In the genomic region with DNA sequence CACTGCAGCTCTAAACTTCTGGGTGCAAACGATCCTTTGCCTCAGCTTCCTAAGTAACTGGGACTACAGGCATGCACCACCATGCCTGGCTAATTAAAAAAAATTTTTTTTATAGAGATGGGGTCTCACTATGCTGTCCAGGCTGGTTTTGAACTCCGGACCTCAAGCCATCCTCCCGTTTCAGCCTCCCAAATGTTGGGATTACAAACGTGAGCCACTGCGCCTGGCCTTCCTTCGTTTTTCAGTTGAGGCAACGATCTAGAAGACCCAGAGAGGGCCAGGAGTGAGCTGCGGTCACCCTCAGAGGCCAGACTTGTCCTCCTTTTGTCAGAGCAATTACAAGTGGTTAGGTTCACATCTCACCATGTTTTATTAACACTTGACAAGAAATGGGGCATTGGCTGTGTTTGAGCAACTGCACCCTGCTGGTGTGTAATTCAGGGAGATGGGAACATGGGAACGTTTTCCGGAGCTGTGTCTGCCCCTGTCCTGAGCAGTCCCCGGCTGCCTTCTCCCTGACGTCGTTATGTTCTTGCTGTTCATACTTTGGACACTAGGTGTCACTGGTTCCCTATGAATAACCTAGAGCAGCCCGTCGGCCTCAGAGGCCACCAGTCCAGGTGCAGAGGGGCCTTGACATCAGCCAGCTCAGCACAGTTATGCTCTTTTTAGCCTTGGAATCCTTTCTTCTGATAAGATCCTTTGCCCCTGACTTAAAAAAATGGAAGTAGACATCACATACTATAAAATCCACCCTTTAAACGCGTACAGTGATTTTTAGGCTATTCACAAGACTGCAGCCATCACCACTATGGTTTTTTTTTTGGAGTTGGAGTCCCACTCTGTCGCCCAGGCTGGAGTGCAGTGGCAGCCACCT, we compare ENCODE assay signal across 8 cellular contexts.
DNase-seq lines count a peak whose midpoint lies in the region; ATAC-seq, FAIRE-seq and TF ChIP-seq lines count a peak whose summit lies in the region.

No MANE protein-coding gene starts in this region.

- H3K27ac ChIP-seq in Karpas-422 (ENCODE audit: low read length), result no peak overlapping the region

- no peaks in the 10 kb centered on the region for H3K9me3 ChIP-seq in Karpas-422 (ENCODE audit: low read length)

- H3K4me3 ChIP-seq in Karpas-422 (ENCODE audit: low read length) (no peak overlapping the region), fibroblast of villous mesenchyme (ENCODE audit: low read depth, low read length) (no peak overlapping the region)

- in situ Hi-C loops in G401 (cut with HindIII; ENCODE audit: low sequenced_read_pairs), result no loop called here

- peak; percentile 82 for ATAC-seq in GM21737 (IDR thresholded peaks at IDR 0.05; ENCODE audit: unreplicated experiment)
- peak; percentile 71 for ATAC-seq in omental fat pad (ENCODE audit: low FRiP score)

- no peak overlapping the region for H3K4me2 ChIP-seq in Karpas-422 (ENCODE audit: low read depth, low read length, poor library complexity, severe bottlenecking)

- no peak overlapping the region for H3K9ac ChIP-seq in Karpas-422 (ENCODE audit: low read length)

- H2AFZ ChIP-seq in Karpas-422 (ENCODE audit: low read length), result no peak overlapping the region

- no peaks in the 10 kb centered on the region for H3K27me3 ChIP-seq in Karpas-422 (ENCODE audit: low read length)

- no peaks in the 10 kb centered on the region for H3K36me3 ChIP-seq in Karpas-422 (ENCODE audit: insufficient read depth, low read length)

- no peaks in the 10 kb centered on the region for H3K9me2 ChIP-seq in Karpas-422 (replicated peaks; ENCODE audit: insufficient read depth, low read length)

- FAIRE-seq in RCC 7860 (lab: Jason Lieb, UNC), result peak; percentile 8

- DNase-seq in G401 (ENCODE audit: low spot score) (peak; percentile 80), Karpas-422 (peak; percentile 91), RCC 7860 (ENCODE audit: low spot score) (peak; percentile 72), activated T-helper 1 cell treated with Interleukin-2 at 50 U/mL for 16 hours (ENCODE audit: low read depth) (peak; percentile 1), fibroblast of villous mesenchyme (ENCODE audit: low read depth) (peak; percentile 71), omental fat pad (ENCODE audit: low spot score) (no peak), ureter (ENCODE audit: low spot score) (peak; percentile 63)

- peak; percentile 83 for TF ChIP-seq CTCF in fibroblast of villous mesenchyme (IDR thresholded peaks at IDR 0.05; ENCODE audit: insufficient read depth, low read depth, low read length)
- peak in 1 of 3 donors; percentile 26 for TF ChIP-seq CTCF in omental fat pad (IDR thresholded peaks at IDR 0.05)

- H4K20me1 ChIP-seq in Karpas-422 (ENCODE audit: insufficient read depth, low read depth, low read length), result no peaks in the 10 kb centered on the region

- H3K4me1 ChIP-seq in Karpas-422 (ENCODE audit: low read length), result no peaks in the 10 kb centered on the region

- no peaks in the 10 kb centered on the region for H3K79me2 ChIP-seq in Karpas-422 (ENCODE audit: low read length)
